Comparison of ENCODE assay signal across 8 cellular contexts in genomic region chr4:140427919-140428471, GRCh38. TPM values are rescaled to one million over a fixed set of nuclear protein-coding genes. Genes with fewer than 3 reads are reported as not detected.
DNase-seq lines count a peak whose midpoint lies in the region; ATAC-seq, FAIRE-seq and TF ChIP-seq lines count a peak whose summit lies in the region.

No MANE protein-coding gene starts in this region.

- H3K4me3 Mint-ChIP-seq in activated naive CD4-positive, alpha-beta T cell treated with anti-CD3 and anti-CD28 coated beads, Interleukin-2, amount 50 U/mL, for 24 hours = peak overlapping the region; percentile 86
- H3K4me3 Mint-ChIP-seq in activated CD4-positive, alpha-beta memory T cell treated with anti-CD3 and anti-CD28 coated beads for 36 hours = peak overlapping the region; percentile 72
- peak overlapping the region; percentile 56 to 82 (median 67) for H3K4me3 Mint-ChIP-seq in immature natural killer cell

- no peak for TF ChIP-seq CTCF in tibial artery (IDR thresholded peaks at IDR 0.05)

- FAIRE-seq in GM12892 (lab: Jason Lieb, UNC) = no peak

- peaks cover 48% of the 10 kb centered on the region for H3K27me3 Mint-ChIP-seq in activated naive CD4-positive, alpha-beta T cell treated with anti-CD3 and anti-CD28 coated beads, Interleukin-2, amount 50 U/mL, for 24 hours
- peaks cover 40% of the 10 kb centered on the region for H3K27me3 Mint-ChIP-seq in activated CD4-positive, alpha-beta memory T cell treated with anti-CD3 and anti-CD28 coated beads for 36 hours
- H3K27me3 Mint-ChIP-seq in immature natural killer cell (ENCODE audit: low read depth in 3 of 3) = peaks cover 9 to 19% (median 11%) of the 10 kb centered on the region in 3 donors

- no peak for ATAC-seq in activated naive CD4-positive, alpha-beta T cell treated with anti-CD3 and anti-CD28 coated beads, Interleukin-2, amount 50 U/mL, for 72 hours

- no peaks in the 10 kb centered on the region for H3K36me3 ChIP-seq in tibial artery

- H3K27ac Mint-ChIP-seq in activated naive CD4-positive, alpha-beta T cell treated with anti-CD3 and anti-CD28 coated beads, Interleukin-2, amount 50 U/mL, for 24 hours = no peak overlapping the region
- H3K27ac Mint-ChIP-seq in activated naive CD4-positive, alpha-beta T cell treated with anti-CD3 and anti-CD28 coated beads, Interleukin-2, amount 50 U/mL, for 72 hours = no peak overlapping the region
- H3K27ac Mint-ChIP-seq in activated CD4-positive, alpha-beta memory T cell treated with anti-CD3 and anti-CD28 coated beads for 36 hours = no peak overlapping the region
- no peak overlapping the region for H3K27ac Mint-ChIP-seq in immature natural killer cell

- H3K36me3 Mint-ChIP-seq in activated naive CD4-positive, alpha-beta T cell treated with anti-CD3 and anti-CD28 coated beads, Interleukin-2, amount 50 U/mL, for 24 hours = no peaks in the 10 kb centered on the region
- peaks cover 0 to 5% of the 10 kb centered on the region in 2 donors for H3K36me3 Mint-ChIP-seq in activated naive CD4-positive, alpha-beta T cell treated with anti-CD3 and anti-CD28 coated beads, Interleukin-2, amount 50 U/mL, for 72 hours
- H3K36me3 Mint-ChIP-seq in activated CD4-positive, alpha-beta memory T cell treated with anti-CD3 and anti-CD28 coated beads for 36 hours = no peaks in the 10 kb centered on the region
- H3K36me3 Mint-ChIP-seq in immature natural killer cell = no peaks in the 10 kb centered on the region

- H3K4me1 Mint-ChIP-seq in activated naive CD4-positive, alpha-beta T cell treated with anti-CD3 and anti-CD28 coated beads, Interleukin-2, amount 50 U/mL, for 24 hours = peaks cover 8% of the 10 kb centered on the region
- H3K4me1 Mint-ChIP-seq in activated CD4-positive, alpha-beta memory T cell treated with anti-CD3 and anti-CD28 coated beads for 36 hours (ENCODE audit: low read depth) = peaks cover 6% of the 10 kb centered on the region
- H3K4me1 Mint-ChIP-seq in immature natural killer cell = peaks cover 7 to 16% of the 10 kb centered on the region in 2 donors

- H3K27ac ChIP-seq in tibial artery = no peak overlapping the region

- no peak for TF ChIP-seq POLR2A in GM12892 (IDR thresholded peaks at IDR 0.05; ENCODE audit: low read depth, low read length)

- H3K9me3 ChIP-seq in tibial artery = no peaks in the 10 kb centered on the region

- H3K27me3 ChIP-seq in tibial artery = peaks cover 0 to 25% of the 10 kb centered on the region in 2 donors

- no peak for DNase-seq in activated naive CD4-positive, alpha-beta T cell treated with anti-CD3 and anti-CD28 coated beads, Interleukin-2, amount 50 U/mL, for 72 hours (ENCODE audit: low spot score in 2 of 2)
- DNase-seq in activated CD4-positive, alpha-beta memory T cell treated with anti-CD3 and anti-CD28 coated beads for 36 hours = no peak
- DNase-seq in immature natural killer cell = no peak
- no peak for DNase-seq in tibial artery
- DNase-seq in T-helper 9 cell = no peak
- DNase-seq in UCSD-AML1 (lab: John Stamatoyannopoulos, UW; ENCODE audit: unreplicated experiment) = no peak
- DNase-seq in GM12892 (ENCODE audit: insufficient read length) = no peak

- POLR2A ChIA-PET in activated CD4-positive, alpha-beta memory T cell treated with anti-CD3 and anti-CD28 coated beads for 36 hours (lab: Charles Lee) = no interaction called here

- H3K9me3 Mint-ChIP-seq in activated naive CD4-positive, alpha-beta T cell treated with anti-CD3 and anti-CD28 coated beads, Interleukin-2, amount 50 U/mL, for 24 hours = no peaks in the 10 kb centered on the region
- no peaks in the 10 kb centered on the region for H3K9me3 Mint-ChIP-seq in activated naive CD4-positive, alpha-beta T cell treated with anti-CD3 and anti-CD28 coated beads, Interleukin-2, amount 50 U/mL, for 72 hours
- H3K9me3 Mint-ChIP-seq in activated CD4-positive, alpha-beta memory T cell treated with anti-CD3 and anti-CD28 coated beads for 36 hours = no peaks in the 10 kb centered on the region
- H3K9me3 Mint-ChIP-seq in immature natural killer cell = peaks cover 0 to 3% (median 0%) of the 10 kb centered on the region in 6 donors

- peak overlapping the region; percentile 48 to 62 for H3K4me3 ChIP-seq in tibial artery

- peaks cover 0 to 15% (median 13%) of the 10 kb centered on the region in 4 donors for H3K4me1 ChIP-seq in tibial artery

- intact Hi-C loops in activated CD4-positive, alpha-beta memory T cell treated with anti-CD3 and anti-CD28 coated beads for 36 hours (cut with micrococcal nuclease) = no loop called here
- intact Hi-C loops in tibial artery (cut with DNase I; ENCODE audit: low total_unique reads) = no loop called here

- CTCF ChIA-PET in activated CD4-positive, alpha-beta memory T cell treated with anti-CD3 and anti-CD28 coated beads for 36 hours (lab: Charles Lee) = interaction anchor here (0.5 to 3.6 kb wide), 6 partner anchors 27 to 377 kb away, joined by 3 to 14 read pairs (median 4); partner anchors contain the start of gene SCOC

RNA-seq across cellular contexts. Expression of gene CLGN, which starts 0.5 kb away (rescaled TPM):
- total RNA-seq in activated naive CD4-positive, alpha-beta T cell treated with anti-CD3 and anti-CD28 coated beads, Interleukin-2, amount 50 U/mL, for 72 hours = not detected
- under 1 TPM in 1 of 2 experiments, not detected in 1; 0.10 TPM for total RNA-seq in activated CD4-positive, alpha-beta memory T cell treated with anti-CD3 and anti-CD28 coated beads for 36 hours
- not detected for polyA plus RNA-seq in immature natural killer cell
- polyA plus RNA-seq in GM12892 (2012; ENCODE audit: missing spikeins) = 0.70 TPM

RNA-seq across cellular contexts. Expression of gene SCOC, which starts 54.5 kb away (rescaled TPM):
- 10 to 100 TPM; 31.4 to 44.1 TPM for total RNA-seq in activated naive CD4-positive, alpha-beta T cell treated with anti-CD3 and anti-CD28 coated beads, Interleukin-2, amount 50 U/mL, for 72 hours
- 10 to 100 TPM; 46.9 to 48.4 TPM for total RNA-seq in activated CD4-positive, alpha-beta memory T cell treated with anti-CD3 and anti-CD28 coated beads for 36 hours
- polyA plus RNA-seq in immature natural killer cell = 10 to 100 TPM; 31.5 to 68.7 (median 36.7) TPM
- polyA plus RNA-seq in GM12892 (2012; ENCODE audit: missing spikeins) = 60.1 TPM
